1 cellular context compared by ENCODE assay signal in genomic region chr11:4187055-4187988, GRCh38.
TF ChIP-seq lines count a peak whose summit lies in the region.

No MANE protein-coding gene starts in this region.

TF ChIP-seq in K562, 482 proteins besides CTCF, POLR2A, EP300 and RAD21 (continued from another document and continues in another):
- TF ChIP-seq MGA (IDR thresholded peaks at IDR 0.05) = 0 out of 2 replicates have a peak, but pooled peaks have one; percentile 24
- TF ChIP-seq, protein P1, sequence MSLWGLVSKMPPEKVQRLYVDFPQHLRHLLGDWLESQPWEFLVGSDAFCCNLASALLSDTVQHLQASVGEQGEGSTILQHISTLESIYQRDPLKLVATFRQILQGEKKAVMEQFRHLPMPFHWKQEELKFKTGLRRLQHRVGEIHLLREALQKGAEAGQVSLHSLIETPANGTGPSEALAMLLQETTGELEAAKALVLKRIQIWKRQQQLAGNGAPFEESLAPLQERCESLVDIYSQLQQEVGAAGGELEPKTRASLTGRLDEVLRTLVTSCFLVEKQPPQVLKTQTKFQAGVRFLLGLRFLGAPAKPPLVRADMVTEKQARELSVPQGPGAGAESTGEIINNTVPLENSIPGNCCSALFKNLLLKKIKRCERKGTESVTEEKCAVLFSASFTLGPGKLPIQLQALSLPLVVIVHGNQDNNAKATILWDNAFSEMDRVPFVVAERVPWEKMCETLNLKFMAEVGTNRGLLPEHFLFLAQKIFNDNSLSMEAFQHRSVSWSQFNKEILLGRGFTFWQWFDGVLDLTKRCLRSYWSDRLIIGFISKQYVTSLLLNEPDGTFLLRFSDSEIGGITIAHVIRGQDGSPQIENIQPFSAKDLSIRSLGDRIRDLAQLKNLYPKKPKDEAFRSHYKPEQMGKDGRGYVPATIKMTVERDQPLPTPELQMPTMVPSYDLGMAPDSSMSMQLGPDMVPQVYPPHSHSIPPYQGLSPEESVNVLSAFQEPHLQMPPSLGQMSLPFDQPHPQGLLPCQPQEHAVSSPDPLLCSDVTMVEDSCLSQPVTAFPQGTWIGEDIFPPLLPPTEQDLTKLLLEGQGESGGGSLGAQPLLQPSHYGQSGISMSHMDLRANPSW (CRISPR knock-in tag; IDR thresholded peaks at IDR 0.05) = 0 out of 2 replicates have a peak, but pooled peaks have one; percentile 33
- peak; percentile 65 for TF ChIP-seq MYNN (IDR thresholded peaks at IDR 0.05)
- no peak for TF ChIP-seq MYNN (CRISPR knock-in tag; IDR thresholded peaks at IDR 0.05)
- TF ChIP-seq ZC3H11A (IDR thresholded peaks at IDR 0.05; ENCODE audit: low read depth, low read length) = no peak
- 0 out of 2 replicates have a peak, but pooled peaks have one; percentile 7 for TF ChIP-seq KLF16 (IDR thresholded peaks at IDR 0.05)
- no peak for TF ChIP-seq FUS (optimal IDR thresholded peaks at IDR 0.05; ENCODE audit: low read depth, low read length)
- no peak for TF ChIP-seq RBM14 (IDR thresholded peaks at IDR 0.05; ENCODE audit: borderline replicate concordance, insufficient read depth, low read depth, low read length)
- 0 out of 2 replicates have a peak, but pooled peaks have one; percentile 30 for TF ChIP-seq ZBTB40 (IDR thresholded peaks at IDR 0.05)
- TF ChIP-seq ZBTB40 (CRISPR knock-in tag; IDR thresholded peaks at IDR 0.05) = no peak
- TF ChIP-seq L3MBTL2 (IDR thresholded peaks at IDR 0.05) = peak; percentile 44; the same call in 1 of the 2 replicates
- peak; percentile 28 for TF ChIP-seq U2AF1 (optimal IDR thresholded peaks at IDR 0.05; ENCODE audit: low read depth, low read length)
- TF ChIP-seq NFRKB (IDR thresholded peaks at IDR 0.05; ENCODE audit: low read depth) = no peak
- no peak for TF ChIP-seq MAFK (IDR thresholded peaks at IDR 0.05; ENCODE audit: low read length)
- TF ChIP-seq, protein P2, sequence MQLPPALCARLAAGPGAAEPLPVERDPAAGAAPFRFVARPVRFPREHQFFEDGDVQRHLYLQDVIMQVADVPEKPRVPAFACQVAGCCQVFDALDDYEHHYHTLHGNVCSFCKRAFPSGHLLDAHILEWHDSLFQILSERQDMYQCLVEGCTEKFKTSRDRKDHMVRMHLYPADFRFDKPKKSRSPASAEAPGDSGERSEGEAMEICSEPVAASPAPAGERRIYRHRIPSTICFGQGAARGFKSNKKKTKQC (CRISPR knock-in tag; IDR thresholded peaks at IDR 0.05) = 0 out of 2 replicates have a peak, but pooled peaks have one; percentile 38
- TF ChIP-seq HLTF (IDR thresholded peaks at IDR 0.05) = no peak
- TF ChIP-seq ZBTB7A (IDR thresholded peaks at IDR 0.05; ENCODE audit: borderline replicate concordance, control insufficient read depth, low read depth, low read length) = peak; percentile 7; the same call in 1 of the 2 replicates
- no peak for TF ChIP-seq SMARCB1 (IDR thresholded peaks at IDR 0.05; ENCODE audit: insufficient read length, low read depth)
- peak; percentile 61 for TF ChIP-seq RBFOX2 (IDR thresholded peaks at IDR 0.05; ENCODE audit: low read depth, low read length)
- TF ChIP-seq ZFP36 (IDR thresholded peaks at IDR 0.05; ENCODE audit: low read depth, low read length, partially characterized antibody) = no peak
- no peak for TF ChIP-seq NR1H2 (CRISPR knock-in tag; IDR thresholded peaks at IDR 0.05)
- TF ChIP-seq WHSC1 (IDR thresholded peaks at IDR 0.05; ENCODE audit: low read length) = no peak
- no peak for TF ChIP-seq ATF1 (CRISPR knock-in tag; IDR thresholded peaks at IDR 0.05)
- TF ChIP-seq ATF1 (tag; IDR thresholded peaks at IDR 0.05) = 0 out of 2 replicates have a peak, but pooled peaks have one; percentile 12
- TF ChIP-seq ZFX (CRISPR knock-in tag; IDR thresholded peaks at IDR 0.05) = peak; percentile 78
- TF ChIP-seq PHF8 (IDR thresholded peaks at IDR 0.05; ENCODE audit: borderline replicate concordance, low read length) = peak; percentile 45; the same call in 1 of the 2 replicates
- no peak for TF ChIP-seq FOXJ2 (tag; IDR thresholded peaks at IDR 0.05)
- TF ChIP-seq KLF1 (tag; IDR thresholded peaks at IDR 0.05) = no peak
- peak; percentile 43; the same call in 1 of the 2 replicates for TF ChIP-seq E2F3 (CRISPR knock-in tag; IDR thresholded peaks at IDR 0.05)
- TF ChIP-seq RBM25 (IDR thresholded peaks at IDR 0.05; ENCODE audit: low read depth, low read length, severe bottlenecking) = peak; percentile 35
- no peak for TF ChIP-seq ZNF707 (CRISPR knock-in tag; conservative IDR thresholded peaks at IDR 0.05)
- TF ChIP-seq FOXJ3 (CRISPR knock-in tag; IDR thresholded peaks at IDR 0.05) = no peak
- TF ChIP-seq SMARCA5 (IDR thresholded peaks at IDR 0.05) = 0 out of 2 replicates have a peak, but pooled peaks have one; percentile 4
- no peak for TF ChIP-seq MED1 (CRISPR knock-in tag; IDR thresholded peaks at IDR 0.05; ENCODE audit: borderline replicate concordance)
- TF ChIP-seq GABPB1 (CRISPR knock-in tag; IDR thresholded peaks at IDR 0.05) = 0 out of 2 replicates have a peak, but pooled peaks have one; percentile 31
- TF ChIP-seq, protein P3, sequence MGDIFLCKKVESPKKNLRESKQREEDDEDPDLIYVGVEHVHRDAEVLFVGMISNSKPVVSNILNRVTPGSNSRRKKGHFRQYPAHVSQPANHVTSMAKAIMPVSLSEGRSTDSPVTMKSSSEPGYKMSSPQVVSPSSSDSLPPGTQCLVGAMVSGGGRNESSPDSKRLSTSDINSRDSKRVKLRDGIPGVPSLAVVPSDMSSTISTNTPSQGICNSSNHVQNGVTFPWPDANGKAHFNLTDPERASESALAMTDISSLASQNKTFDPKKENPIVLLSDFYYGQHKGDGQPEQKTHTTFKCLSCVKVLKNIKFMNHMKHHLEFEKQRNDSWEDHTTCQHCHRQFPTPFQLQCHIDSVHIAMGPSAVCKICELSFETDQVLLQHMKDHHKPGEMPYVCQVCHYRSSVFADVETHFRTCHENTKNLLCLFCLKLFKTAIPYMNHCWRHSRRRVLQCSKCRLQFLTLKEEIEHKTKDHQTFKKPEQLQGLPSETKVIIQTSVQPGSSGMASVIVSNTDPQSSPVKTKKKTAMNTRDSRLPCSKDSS (IDR thresholded peaks at IDR 0.05; ENCODE audit: low read depth, partially characterized antibody) = no peak
